In genomic region chr15:44536298-44536961, GRCh38 we compare ENCODE assay signal across 1 cellular context.
A peak's percentile ranks its signal among the peaks of the same experiment; 100 is the strongest.
TF ChIP-seq lines count a peak whose summit lies in the region.

No MANE protein-coding gene starts in this region.

TF ChIP-seq in HepG2, 621 proteins besides CTCF, POLR2A, EP300 and RAD21 (continued from another document and continues in another):
- TF ChIP-seq GLMP (CRISPR knock-in tag; IDR thresholded peaks at IDR 0.05; ENCODE audit: borderline replicate concordance) (no peak), HOXA3 (CRISPR knock-in tag; IDR thresholded peaks at IDR 0.05) (no peak; the same call in 1 of the 2 replicates), ZBTB46 (CRISPR knock-in tag; IDR thresholded peaks at IDR 0.05; ENCODE audit: borderline replicate concordance) (no peak), ZNF224 (CRISPR knock-in tag; IDR thresholded peaks at IDR 0.05) (peak; percentile 87; the same call in 1 of the 2 replicates), MAX (IDR thresholded peaks at IDR 0.05) (peak; percentile 59), ZNF326 (CRISPR knock-in tag; IDR thresholded peaks at IDR 0.05; ENCODE audit: borderline replicate concordance) (no peak), THAP11 (CRISPR knock-in tag; IDR thresholded peaks at IDR 0.05) (0 out of 2 replicates have a peak, but pooled peaks have one; percentile 35), ZNF547 (CRISPR knock-in tag; IDR thresholded peaks at IDR 0.05) (0 out of 2 replicates have a peak, but pooled peaks have one; percentile 20), MYC (CRISPR knock-in tag; IDR thresholded peaks at IDR 0.05; ENCODE audit: borderline replicate concordance) (peak; percentile 11; the same call in 1 of the 2 replicates), SAFB2 (CRISPR knock-in tag; IDR thresholded peaks at IDR 0.05; ENCODE audit: borderline replicate concordance, low read depth) (0 out of 2 replicates have a peak, but pooled peaks have one; percentile 8), NCOA5 (CRISPR knock-in tag; IDR thresholded peaks at IDR 0.05) (no peak), ZNF264 (CRISPR knock-in tag; IDR thresholded peaks at IDR 0.05) (0 out of 2 replicates have a peak, but pooled peaks have one; percentile 33), ZNF296 (CRISPR knock-in tag; conservative IDR thresholded peaks at IDR 0.05) (no peak; the same call in 1 of the 2 replicates), ZNF136 (CRISPR knock-in tag; IDR thresholded peaks at IDR 0.05; ENCODE audit: low read depth) (0 out of 2 replicates have a peak, but pooled peaks have one; percentile 31), TCF7L2 (IDR thresholded peaks at IDR 0.05; ENCODE audit: low read depth, low read length) (no peak), TCF12 (IDR thresholded peaks at IDR 0.05) (no peak), TCF12 (CRISPR knock-in tag; IDR thresholded peaks at IDR 0.05) (peak; percentile 72), SALL2 (CRISPR knock-in tag; IDR thresholded peaks at IDR 0.05) (peak; percentile 7; the same call in 1 of the 2 replicates), SRSF1 (optimal IDR thresholded peaks at IDR 0.05; ENCODE audit: low read depth, low read length) (peak; percentile 63), KLF12 (CRISPR knock-in tag; IDR thresholded peaks at IDR 0.05; ENCODE audit: borderline replicate concordance) (0 out of 2 replicates have a peak, but pooled peaks have one; percentile 8), ARNT (IDR thresholded peaks at IDR 0.05) (no peak), TOPORS (CRISPR knock-in tag; IDR thresholded peaks at IDR 0.05) (no peak), ATF1 (CRISPR knock-in tag; IDR thresholded peaks at IDR 0.05) (no peak), PITX1 (CRISPR knock-in tag; IDR thresholded peaks at IDR 0.05) (peak; percentile 51; the same call in 1 of the 2 replicates), RXRA (CRISPR knock-in tag; IDR thresholded peaks at IDR 0.05) (no peak; the same call in none of the 2 replicates), ZNF143 (CRISPR knock-in tag; IDR thresholded peaks at IDR 0.05) (no peak), XRCC5 (optimal IDR thresholded peaks at IDR 0.05; ENCODE audit: low read length) (peak; percentile 79), TMF1 (CRISPR knock-in tag; IDR thresholded peaks at IDR 0.05; ENCODE audit: low read depth) (no peak), KLF16 (CRISPR knock-in tag; IDR thresholded peaks at IDR 0.05) (peak in 1 of 2 experiments; percentile 25; a peak in 2 of 4 replicates), KAT7 (CRISPR knock-in tag; IDR thresholded peaks at IDR 0.05; ENCODE audit: borderline replicate concordance) (peak; percentile 89; the same call in 1 of the 2 replicates), KDM4B (CRISPR knock-in tag; IDR thresholded peaks at IDR 0.05) (peak; percentile 4; the same call in 1 of the 2 replicates), ZBTB21 (CRISPR knock-in tag; IDR thresholded peaks at IDR 0.05) (peak; percentile 39; the same call in 1 of the 2 replicates), KAT8 (CRISPR knock-in tag; IDR thresholded peaks at IDR 0.05) (no peak; the same call in 1 of the 2 replicates), ZBED4 (CRISPR knock-in tag; IDR thresholded peaks at IDR 0.05; ENCODE audit: borderline replicate concordance) (peak; percentile 52; the same call in 1 of the 2 replicates), PHB2 (IDR thresholded peaks at IDR 0.05; ENCODE audit: partially characterized antibody) (no peak), ZNF280B (CRISPR knock-in tag; IDR thresholded peaks at IDR 0.05; ENCODE audit: borderline replicate concordance) (peak; percentile 17; the same call in 1 of the 2 replicates), AHR (CRISPR knock-in tag; IDR thresholded peaks at IDR 0.05) (peak; percentile 56), ZNF709 (CRISPR knock-in tag; IDR thresholded peaks at IDR 0.05) (no peak), GATAD2A (CRISPR knock-in tag; IDR thresholded peaks at IDR 0.05) (peak; percentile 44; the same call in 1 of the 2 replicates), ZC3H4 (CRISPR knock-in tag; IDR thresholded peaks at IDR 0.05; ENCODE audit: borderline replicate concordance) (no peak), EHMT2 (IDR thresholded peaks at IDR 0.05; ENCODE audit: borderline replicate concordance, low read depth, low read length) (no peak), ZNF274 (CRISPR knock-in tag; IDR thresholded peaks at IDR 0.05) (peak; percentile 60), ZNF205 (CRISPR knock-in tag; IDR thresholded peaks at IDR 0.05) (peak; percentile 84), CCAR2 (optimal IDR thresholded peaks at IDR 0.05; ENCODE audit: low read depth, low read length) (no peak), ZC3H13 (CRISPR knock-in tag; IDR thresholded peaks at IDR 0.05) (0 out of 2 replicates have a peak, but pooled peaks have one; percentile 52), TP53 (CRISPR knock-in tag; conservative IDR thresholded peaks at IDR 0.05) (no peak), PCBP2 (optimal IDR thresholded peaks at IDR 0.05; ENCODE audit: low read depth, low read length, poor library complexity, severe bottlenecking) (no peak), SALL1 (CRISPR knock-in tag; IDR thresholded peaks at IDR 0.05) (peak; percentile 16; the same call in 1 of the 2 replicates)
- TF ChIP-seq, protein P1, sequence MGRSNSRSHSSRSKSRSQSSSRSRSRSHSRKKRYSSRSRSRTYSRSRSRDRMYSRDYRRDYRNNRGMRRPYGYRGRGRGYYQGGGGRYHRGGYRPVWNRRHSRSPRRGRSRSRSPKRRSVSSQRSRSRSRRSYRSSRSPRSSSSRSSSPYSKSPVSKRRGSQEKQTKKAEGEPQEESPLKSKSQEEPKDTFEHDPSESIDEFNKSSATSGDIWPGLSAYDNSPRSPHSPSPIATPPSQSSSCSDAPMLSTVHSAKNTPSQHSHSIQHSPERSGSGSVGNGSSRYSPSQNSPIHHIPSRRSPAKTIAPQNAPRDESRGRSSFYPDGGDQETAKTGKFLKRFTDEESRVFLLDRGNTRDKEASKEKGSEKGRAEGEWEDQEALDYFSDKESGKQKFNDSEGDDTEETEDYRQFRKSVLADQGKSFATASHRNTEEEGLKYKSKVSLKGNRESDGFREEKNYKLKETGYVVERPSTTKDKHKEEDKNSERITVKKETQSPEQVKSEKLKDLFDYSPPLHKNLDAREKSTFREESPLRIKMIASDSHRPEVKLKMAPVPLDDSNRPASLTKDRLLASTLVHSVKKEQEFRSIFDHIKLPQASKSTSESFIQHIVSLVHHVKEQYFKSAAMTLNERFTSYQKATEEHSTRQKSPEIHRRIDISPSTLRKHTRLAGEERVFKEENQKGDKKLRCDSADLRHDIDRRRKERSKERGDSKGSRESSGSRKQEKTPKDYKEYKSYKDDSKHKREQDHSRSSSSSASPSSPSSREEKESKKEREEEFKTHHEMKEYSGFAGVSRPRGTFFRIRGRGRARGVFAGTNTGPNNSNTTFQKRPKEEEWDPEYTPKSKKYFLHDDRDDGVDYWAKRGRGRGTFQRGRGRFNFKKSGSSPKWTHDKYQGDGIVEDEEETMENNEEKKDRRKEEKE (IDR thresholded peaks at IDR 0.05): no peak
- TF ChIP-seq, protein P2, sequence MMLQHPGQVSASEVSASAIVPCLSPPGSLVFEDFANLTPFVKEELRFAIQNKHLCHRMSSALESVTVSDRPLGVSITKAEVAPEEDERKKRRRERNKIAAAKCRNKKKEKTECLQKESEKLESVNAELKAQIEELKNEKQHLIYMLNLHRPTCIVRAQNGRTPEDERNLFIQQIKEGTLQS (CRISPR knock-in tag; IDR thresholded peaks at IDR 0.05): 0 out of 2 replicates have a peak, but pooled peaks have one; percentile 23
- TF ChIP-seq, protein P3, sequence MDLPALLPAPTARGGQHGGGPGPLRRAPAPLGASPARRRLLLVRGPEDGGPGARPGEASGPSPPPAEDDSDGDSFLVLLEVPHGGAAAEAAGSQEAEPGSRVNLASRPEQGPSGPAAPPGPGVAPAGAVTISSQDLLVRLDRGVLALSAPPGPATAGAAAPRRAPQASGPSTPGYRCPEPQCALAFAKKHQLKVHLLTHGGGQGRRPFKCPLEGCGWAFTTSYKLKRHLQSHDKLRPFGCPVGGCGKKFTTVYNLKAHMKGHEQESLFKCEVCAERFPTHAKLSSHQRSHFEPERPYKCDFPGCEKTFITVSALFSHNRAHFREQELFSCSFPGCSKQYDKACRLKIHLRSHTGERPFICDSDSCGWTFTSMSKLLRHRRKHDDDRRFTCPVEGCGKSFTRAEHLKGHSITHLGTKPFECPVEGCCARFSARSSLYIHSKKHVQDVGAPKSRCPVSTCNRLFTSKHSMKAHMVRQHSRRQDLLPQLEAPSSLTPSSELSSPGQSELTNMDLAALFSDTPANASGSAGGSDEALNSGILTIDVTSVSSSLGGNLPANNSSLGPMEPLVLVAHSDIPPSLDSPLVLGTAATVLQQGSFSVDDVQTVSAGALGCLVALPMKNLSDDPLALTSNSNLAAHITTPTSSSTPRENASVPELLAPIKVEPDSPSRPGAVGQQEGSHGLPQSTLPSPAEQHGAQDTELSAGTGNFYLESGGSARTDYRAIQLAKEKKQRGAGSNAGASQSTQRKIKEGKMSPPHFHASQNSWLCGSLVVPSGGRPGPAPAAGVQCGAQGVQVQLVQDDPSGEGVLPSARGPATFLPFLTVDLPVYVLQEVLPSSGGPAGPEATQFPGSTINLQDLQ (CRISPR knock-in tag; IDR thresholded peaks at IDR 0.05): no peak
- TF ChIP-seq, protein P4, sequence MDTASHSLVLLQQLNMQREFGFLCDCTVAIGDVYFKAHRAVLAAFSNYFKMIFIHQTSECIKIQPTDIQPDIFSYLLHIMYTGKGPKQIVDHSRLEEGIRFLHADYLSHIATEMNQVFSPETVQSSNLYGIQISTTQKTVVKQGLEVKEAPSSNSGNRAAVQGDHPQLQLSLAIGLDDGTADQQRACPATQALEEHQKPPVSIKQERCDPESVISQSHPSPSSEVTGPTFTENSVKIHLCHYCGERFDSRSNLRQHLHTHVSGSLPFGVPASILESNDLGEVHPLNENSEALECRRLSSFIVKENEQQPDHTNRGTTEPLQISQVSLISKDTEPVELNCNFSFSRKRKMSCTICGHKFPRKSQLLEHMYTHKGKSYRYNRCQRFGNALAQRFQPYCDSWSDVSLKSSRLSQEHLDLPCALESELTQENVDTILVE (CRISPR knock-in tag; IDR thresholded peaks at IDR 0.05): peak; percentile 63
